ENCODE assay signal across 17 cellular contexts in the genomic region with DNA sequence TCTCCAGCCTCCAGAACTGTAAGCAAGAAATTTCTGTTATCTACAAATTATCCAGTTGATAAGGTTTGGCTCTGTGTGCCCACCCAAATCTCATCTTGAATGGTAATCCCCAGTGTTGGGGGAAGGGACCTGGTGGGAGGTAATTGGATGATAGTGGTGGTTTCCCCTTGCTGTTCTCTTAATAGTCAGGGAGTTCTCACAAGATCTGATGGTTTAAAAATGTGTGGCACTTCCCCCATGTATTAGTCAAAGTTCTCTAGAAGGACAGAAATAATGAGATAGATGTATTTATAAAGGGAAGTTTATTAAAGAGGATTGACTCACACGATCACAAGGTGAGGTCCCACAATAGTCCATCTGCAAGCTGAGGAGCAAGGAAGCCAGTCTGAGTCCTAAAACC. TPM values are rescaled to one million over a fixed set of nuclear protein-coding genes. Genes with fewer than 3 reads are reported as not detected.
DNase-seq lines count a peak whose midpoint lies in the region; ATAC-seq, FAIRE-seq and TF ChIP-seq lines count a peak whose summit lies in the region.
"Had no signal": no experiment of that assay in that cellular context is flagged by ENCODE, and none has a peak within 500 bp of the region (broad histone marks: within the 10 kb centered on the region; RNA-seq: fewer than 3 reads in every experiment).

No MANE protein-coding gene starts in this region.

- no peak overlapping the region for H2AK5ac ChIP-seq in neuronal stem cell (ENCODE audit: low read depth, low read length)

- TF ChIP-seq EP300 in A549 (IDR thresholded peaks at IDR 0.05): no peak

- 43% methylated on average over 1 of the region's 1 CpG for WGBS in A549 (ENCODE audit: missing lambda C conversion rate)
- WGBS in neuronal stem cell (ENCODE audit: extremely low coverage in 2 of 2, insufficient read length in 2 of 2, insufficient replicate concordance in 1 of 2), 2 donors: no CpG with 5 or more reads among the region's 1 CpG

- no peaks in the 10 kb centered on the region for H3K27me3 ChIP-seq in neuronal stem cell (ENCODE audit: control insufficient read depth in 3 of 3, insufficient read depth in 3 of 3, low read depth in 1 of 3, low read length in 3 of 3)

- H2BK120ac ChIP-seq in neuronal stem cell (ENCODE audit: low read depth, low read length): no peak overlapping the region

- H3K4me3 ChIP-seq in A549 (no peak overlapping the region), neuronal stem cell (ENCODE audit: low read length in 2 of 2) (no peak overlapping the region)
- H3K4me3 ChIP-seq: GM23338 had no signal

- H3K4me2 ChIP-seq in A549 (no peak overlapping the region), neuronal stem cell (ENCODE audit: insufficient read depth, low read length, poor library complexity, severe bottlenecking) (peak overlapping the region; percentile 0)
- H3K4me2 ChIP-seq: GM23338 had no signal

- CTCF ChIA-PET in A549 (lab: Yijun Ruan, JAX): no interaction called here

- FAIRE-seq in A549 (lab: Jason Lieb, UNC) (no peak), GM18507 (lab: Jason Lieb, UNC) (peak; percentile 12)
- FAIRE-seq: G401.6 had no signal

- H4K91ac ChIP-seq in neuronal stem cell (ENCODE audit: low read depth, low read length, poor library complexity): no peak overlapping the region

- H3K36me3 ChIP-seq in neuronal stem cell (replicated peaks in 1 of 2; ENCODE audit: control insufficient read depth in 2 of 2, insufficient read depth in 2 of 2, low read length in 2 of 2): no peaks in the 10 kb centered on the region

- no peak overlapping the region for H3K18ac ChIP-seq in neuronal stem cell (ENCODE audit: low read length)

- H3K9me3 ChIP-seq in A549: peaks cover 15% of the 10 kb centered on the region
- no peaks in the 10 kb centered on the region for H3K9me3 ChIP-seq in neuronal stem cell (replicated peaks in 1 of 2; ENCODE audit: control insufficient read depth in 2 of 2, insufficient read depth in 1 of 2, low read depth in 1 of 2, low read length in 2 of 2)

- H4K8ac ChIP-seq in neuronal stem cell (ENCODE audit: low read depth, low read length): no peak overlapping the region

- POLR2A ChIA-PET in A549 (lab: Yijun Ruan, JAX): no interaction called here

- H3K79me1 ChIP-seq in neuronal stem cell (ENCODE audit: low read depth, low read length): no peaks in the 10 kb centered on the region

- ATAC-seq in A549: no peak
- no peak for ATAC-seq in GM18873 (IDR thresholded peaks at IDR 0.05; ENCODE audit: low FRiP score, unreplicated experiment)
- ATAC-seq: CD8-positive, alpha-beta T cell; GM23338; HCT116 had no signal

- H2BK15ac ChIP-seq in neuronal stem cell (ENCODE audit: low read length): no peak overlapping the region

- no peak overlapping the region for H3K4ac ChIP-seq in neuronal stem cell (ENCODE audit: low read length)

- TF ChIP-seq CTCF in A549 (IDR thresholded peaks at IDR 0.05): no peak

- H2BK5ac ChIP-seq in neuronal stem cell (ENCODE audit: low read length): no peak overlapping the region

- no peak overlapping the region for H3K14ac ChIP-seq in neuronal stem cell (ENCODE audit: low read length)

- no peak overlapping the region for H3K9ac ChIP-seq in neuronal stem cell (ENCODE audit: low read depth, low read length, poor library complexity)

- H2AFZ ChIP-seq in neuronal stem cell (ENCODE audit: low read length): no peak overlapping the region
- H2AFZ ChIP-seq: GM23338 had no signal

- H3K27ac ChIP-seq in A549 (peak overlapping the region; percentile 69 to 80; a peak in 5 of 6 replicates), neuronal stem cell (replicated peaks; ENCODE audit: low read length) (no peak overlapping the region)

- TF ChIP-seq POLR2A in A549 (IDR thresholded peaks at IDR 0.05; ENCODE audit: low read length): no peak

- no peak overlapping the region for H3K23ac ChIP-seq in neuronal stem cell (ENCODE audit: low read depth, low read length, poor library complexity)

- no peak overlapping the region for H2BK12ac ChIP-seq in neuronal stem cell (ENCODE audit: low read length)

- DNase-seq in A549 (ENCODE audit: low read depth in 1 of 2, low spot score in 1 of 2) (no peak), GM18507 (ENCODE audit: extremely low spot score, insufficient read length, low read depth) (no peak), neuronal stem cell (ENCODE audit: low spot score) (no peak), SKM-1 (lab: John Stamatoyannopoulos, UW; ENCODE audit: unreplicated experiment) (no peak)
- DNase-seq in stimulated activated naive CD4-positive, alpha-beta T cell (lab: John Stamatoyannopoulos, UW): no peak
- DNase-seq: 8988T; C1 segment of cervical spinal cord; Caco-2; CD4-positive, CD25-positive, alpha-beta regulatory T cell; CD8-positive, alpha-beta T cell; DMS153; DND-41; H9 had no signal

- no peak for TF ChIP-seq RAD21 in A549 (conservative IDR thresholded peaks at IDR 0.05 in 1 of 2, IDR thresholded peaks at IDR 0.05 in 1 of 2)

- peaks cover 36% of the 10 kb centered on the region for H3K4me1 ChIP-seq in A549
- H3K4me1 ChIP-seq in neuronal stem cell (ENCODE audit: control insufficient read depth in 2 of 2, insufficient read depth in 1 of 2, low read depth in 1 of 2, low read length in 2 of 2): no peaks in the 10 kb centered on the region

TF ChIP-seq in A549, 52 proteins besides CTCF, POLR2A, EP300 and RAD21:
- TF ChIP-seq ZC3H11A (IDR thresholded peaks at IDR 0.05) (no peak), SREBF2 (IDR thresholded peaks at IDR 0.05) (no peak), HDAC2 (IDR thresholded peaks at IDR 0.05) (no peak), RARB (CRISPR knock-in tag; IDR thresholded peaks at IDR 0.05) (no peak), KDM1A (IDR thresholded peaks at IDR 0.05; ENCODE audit: low read depth) (no peak), NR3C1 (IDR thresholded peaks at IDR 0.05) (no peak), CHD4 (IDR thresholded peaks at IDR 0.05; ENCODE audit: borderline replicate concordance) (no peak)
- TF ChIP-seq, protein P1, sequence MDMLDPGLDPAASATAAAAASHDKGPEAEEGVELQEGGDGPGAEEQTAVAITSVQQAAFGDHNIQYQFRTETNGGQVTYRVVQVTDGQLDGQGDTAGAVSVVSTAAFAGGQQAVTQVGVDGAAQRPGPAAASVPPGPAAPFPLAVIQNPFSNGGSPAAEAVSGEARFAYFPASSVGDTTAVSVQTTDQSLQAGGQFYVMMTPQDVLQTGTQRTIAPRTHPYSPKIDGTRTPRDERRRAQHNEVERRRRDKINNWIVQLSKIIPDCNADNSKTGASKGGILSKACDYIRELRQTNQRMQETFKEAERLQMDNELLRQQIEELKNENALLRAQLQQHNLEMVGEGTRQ (IDR thresholded peaks at IDR 0.05): no peak
- TF ChIP-seq, protein P2, sequence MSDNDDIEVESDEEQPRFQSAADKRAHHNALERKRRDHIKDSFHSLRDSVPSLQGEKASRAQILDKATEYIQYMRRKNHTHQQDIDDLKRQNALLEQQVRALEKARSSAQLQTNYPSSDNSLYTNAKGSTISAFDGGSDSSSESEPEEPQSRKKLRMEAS (IDR thresholded peaks at IDR 0.05): no peak
- TF ChIP-seq, protein P3, sequence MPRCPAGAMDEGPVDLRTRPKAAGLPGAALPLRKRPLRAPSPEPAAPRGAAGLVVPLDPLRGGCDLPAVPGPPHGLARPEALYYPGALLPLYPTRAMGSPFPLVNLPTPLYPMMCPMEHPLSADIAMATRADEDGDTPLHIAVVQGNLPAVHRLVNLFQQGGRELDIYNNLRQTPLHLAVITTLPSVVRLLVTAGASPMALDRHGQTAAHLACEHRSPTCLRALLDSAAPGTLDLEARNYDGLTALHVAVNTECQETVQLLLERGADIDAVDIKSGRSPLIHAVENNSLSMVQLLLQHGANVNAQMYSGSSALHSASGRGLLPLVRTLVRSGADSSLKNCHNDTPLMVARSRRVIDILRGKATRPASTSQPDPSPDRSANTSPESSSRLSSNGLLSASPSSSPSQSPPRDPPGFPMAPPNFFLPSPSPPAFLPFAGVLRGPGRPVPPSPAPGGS (IDR thresholded peaks at IDR 0.05): no peak

RNA-seq across cellular contexts. Expression of a gene that starts 56.2 kb away (rescaled TPM):
- 0.96 and 1.2 TPM in 2 replicates for polyA plus RNA-seq in A549 (2011; rRNA removed)
- polyA plus RNA-seq in A549 (2012; cell fraction: cytosol; rRNA removed): 0.58 and 0.69 TPM in 2 replicates
- polyA plus RNA-seq in A549 (2012; cell fraction: nucleus; rRNA removed): 0.74 and 0.97 TPM in 2 replicates
- polyA plus RNA-seq in A549 (2017; fragmentation: RNase III; extraction: RNeasy Plus Mini Kit Qiagen cat#74134 plus additional on column Dnase treatment): 6.6 to 9.2 TPM (median 7.5 TPM) in 3 replicates
- polyA minus RNA-seq in A549 (2011; rRNA and poly(A)+ RNA removed): 1.1 and 1.2 TPM in 2 replicates
- not detected for polyA plus RNA-seq in neuronal stem cell (2013, experiment 1 of 2)
- 0.01 TPM for polyA plus RNA-seq in neuronal stem cell (2013, experiment 2 of 2)
